15 cellular contexts compared by ENCODE assay signal in genomic region chr18:362914-363295, GRCh38.
DNase-seq lines count a peak whose midpoint lies in the region; ATAC-seq, FAIRE-seq and TF ChIP-seq lines count a peak whose summit lies in the region.
"Had no signal": no experiment of that assay in that cellular context is flagged by ENCODE, and none has a peak within 500 bp of the region (broad histone marks: within the 10 kb centered on the region; RNA-seq: fewer than 3 reads in every experiment).

No MANE protein-coding gene starts in this region.

- TF ChIP-seq CTCF in left lung (IDR thresholded peaks at IDR 0.05) (no peak), stomach (IDR thresholded peaks at IDR 0.05) (no peak)

- H3K27ac ChIP-seq in SK-N-MC, result peak overlapping the region; percentile 98
- H3K27ac ChIP-seq in left lung, result peak overlapping the region in 1 of 2 donors; percentile 50
- H3K27ac ChIP-seq in stomach, result peak overlapping the region in 3 of 5 donors; percentile 3 to 38 (median 27)

- H3K36me3 ChIP-seq in SK-N-MC (ENCODE audit: insufficient read depth, low read length), result no peaks in the 10 kb centered on the region
- no peaks in the 10 kb centered on the region for H3K36me3 ChIP-seq in left lung
- no peaks in the 10 kb centered on the region for H3K36me3 ChIP-seq in stomach

- DNase-seq in ELR (ENCODE audit: low read depth) (peak; percentile 28), SK-N-MC (ENCODE audit: low read depth, low spot score) (no peak), left lung (no peak), stomach (no peak), NCI-H2107 (lab: John Stamatoyannopoulos, UW) (no peak), GM12891 (ENCODE audit: insufficient read length, low spot score) (no peak)
- DNase-seq: activated CD4-positive, alpha-beta T cell treated with anti-CD3 and anti-CD28 coated beads, Interleukin-2, amount 10 ng/mL, durations not matched to agents 24 days and 14 days; NCI-H1436; NCI-H510A; RPMI8226; stimulated activated CD4-positive, alpha-beta T cell treated with anti-CD3 and anti-CD28 coated beads, Interleukin-4, amount 100 ng/mL, for 4 hours; stimulated activated naive CD4-positive, alpha-beta T cell had no signal

- no peaks in the 10 kb centered on the region for H3K27me3 ChIP-seq in left lung
- no peaks in the 10 kb centered on the region for H3K27me3 ChIP-seq in stomach

- peaks cover 9 to 25% of the 10 kb centered on the region in 2 donors for H3K4me1 ChIP-seq in left lung
- H3K4me1 ChIP-seq in stomach, result peaks cover 0 to 11% (median 0%) of the 10 kb centered on the region in 4 donors

- 67 to 80% (median 73%) methylated on average over 3 of the region's 3 CpGs for WGBS in stomach, 5 donors

- intact Hi-C loops in left lung (cut with DNase I), result no loop called here
- intact Hi-C loops in stomach (cut with DNase I; ENCODE audit: low total_unique reads), result no loop called here

- no peak for TF ChIP-seq POLR2A in stomach (IDR thresholded peaks at IDR 0.05)
- TF ChIP-seq POLR2A in GM12891 (IDR thresholded peaks at IDR 0.05; ENCODE audit: low read depth, low read length), result no peak

- ATAC-seq in left lung (peak; percentile 18), HG02852 (IDR thresholded peaks at IDR 0.05; ENCODE audit: unreplicated experiment) (no peak)
- ATAC-seq: activated T-helper 17 cell treated with anti-CD3 and anti-CD28 coated beads, Interleukin-2, amount 50 U/mL, for 72 hours had no signal

- TF ChIP-seq EP300 in stomach (IDR thresholded peaks at IDR 0.05), result no peak

- H3K4me3 ChIP-seq in SK-N-MC, result peak overlapping the region; percentile 72
- no peak overlapping the region for H3K4me3 ChIP-seq in left lung
- H3K4me3 ChIP-seq in stomach, result no peak overlapping the region
- H3K4me3 ChIP-seq: lung had no signal

- no peak for FAIRE-seq in GM12891 (lab: Jason Lieb, UNC)

- H3K9ac ChIP-seq in SK-N-MC (ENCODE audit: insufficient read length), result peak overlapping the region; percentile 79

- no peaks in the 10 kb centered on the region for H3K9me3 ChIP-seq in SK-N-MC (ENCODE audit: low read depth, low read length)
- H3K9me3 ChIP-seq in left lung, result no peaks in the 10 kb centered on the region
- H3K9me3 ChIP-seq in stomach, result no peaks in the 10 kb centered on the region

TF ChIP-seq in GM12891, 5 proteins besides CTCF, POLR2A, EP300 and RAD21:
- TF ChIP-seq POLR2AphosphoS5 (IDR thresholded peaks at IDR 0.05; ENCODE audit: low read depth, low read length), result no peak
